In the genomic region with DNA sequence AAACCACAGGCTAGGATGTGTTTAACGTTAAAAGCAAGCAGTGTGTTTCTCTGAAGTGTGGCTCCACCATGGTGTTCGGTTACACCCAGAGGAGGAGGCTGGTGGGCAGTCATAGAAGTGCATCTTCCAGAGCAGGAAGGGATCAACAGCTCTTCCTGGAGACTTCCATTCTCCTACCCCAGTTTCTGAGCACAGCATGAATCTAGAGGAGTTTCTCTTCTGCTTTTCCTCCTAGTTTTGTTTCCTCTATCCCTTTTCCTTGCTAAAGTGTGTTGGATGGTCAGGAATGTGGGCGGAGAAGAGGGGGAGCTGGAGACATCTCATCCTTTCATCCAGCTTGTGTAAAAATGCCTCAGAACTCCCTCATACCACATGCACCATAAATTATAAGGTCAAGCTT, we compare ENCODE assay signal across 1 cellular context.
TF ChIP-seq lines count a peak whose summit lies in the region.

No MANE protein-coding gene starts in this region.

TF ChIP-seq in SK-N-SH treated with all-trans-retinoic acid at 6 μM for 48 hours, 23 proteins besides CTCF, POLR2A, EP300 and RAD21 (continued from another document):
- TF ChIP-seq CREB5 (CRISPR knock-in tag; IDR thresholded peaks at IDR 0.05; ENCODE audit: low read depth) (no peak), SNAI2 (CRISPR knock-in tag; IDR thresholded peaks at IDR 0.05) (no peak)
